Comparison of ENCODE assay signal across 18 cellular contexts in genomic region chr11:126702165-126702738, GRCh38.
A peak's percentile ranks its signal among the peaks of the same experiment; 100 is the strongest.
DNase-seq lines count a peak whose midpoint lies in the region; ATAC-seq and TF ChIP-seq lines count a peak whose summit lies in the region.
"Had no signal": no experiment of that assay in that cellular context is flagged by ENCODE, and none has a peak within 500 bp of the region (broad histone marks: within the 10 kb centered on the region; RNA-seq: fewer than 3 reads in every experiment).

No MANE protein-coding gene starts in this region.

- in situ Hi-C loops in gastrocnemius medialis (cut with MboI; ENCODE audit: low sequenced_read_pairs in 4 of 4), result no loop called here

- no peak for TF ChIP-seq POLR2A in gastrocnemius medialis (IDR thresholded peaks at IDR 0.05)

- no peaks in the 10 kb centered on the region for H4K20me1 ChIP-seq in KMS-11 (ENCODE audit: insufficient read depth)
- H4K20me1 ChIP-seq: BLaER1 had no signal

- H3K27me3 ChIP-seq in KMS-11 (ENCODE audit: insufficient read depth, low read depth), result no peaks in the 10 kb centered on the region
- no peaks in the 10 kb centered on the region for H3K27me3 ChIP-seq in layer of hippocampus (ENCODE audit: control insufficient read depth, insufficient read depth, low read length)
- H3K27me3 ChIP-seq in WERI-Rb-1 (ENCODE audit: insufficient read depth, low read depth, severe bottlenecking), result no peaks in the 10 kb centered on the region
- no peaks in the 10 kb centered on the region for H3K27me3 ChIP-seq in gastrocnemius medialis
- H3K27me3 ChIP-seq: BLaER1, SJCRH30 had no signal

- peaks cover 71% of the 10 kb centered on the region for H3K4me1 ChIP-seq in KMS-11 (ENCODE audit: low read depth, poor library complexity, severe bottlenecking)
- H3K4me1 ChIP-seq in gastrocnemius medialis, result no peaks in the 10 kb centered on the region
- H3K4me1 ChIP-seq: SJCRH30 had no signal

- no peaks in the 10 kb centered on the region for H3K79me2 ChIP-seq in KMS-11 (ENCODE audit: insufficient read depth, low read depth)

- DNase-seq in astrocyte of the hippocampus (ENCODE audit: low read depth, low spot score) (peak; percentile 31), retina (peak; percentile 51), WERI-Rb-1 (no peak), gastrocnemius medialis (no peak), HuH-7 (ENCODE audit: low spot score) (no peak)
- no peak for DNase-seq in NK-92 treated with Interleukin-12 subunit alpha and Interleukin-12 subunit beta, amount 100 ng/mL, for 24 hours (lab: John Stamatoyannopoulos, UW)
- DNase-seq: CD4-positive, alpha-beta memory T cell; GOT3; NCI-H146; NCI-H2029 treated with DMSO at 0.1 percent for 48 hours; NCI-H2171 treated with DMSO at 0.1 percent for 48 hours; NCI-H510A; NCI-H774; PC-3; SJCRH30 had no signal

- no peak overlapping the region for H3K4me3 ChIP-seq in KMS-11 (IDR thresholded peaks at IDR 0.05; ENCODE audit: insufficient read depth, low read depth, low read length)
- no peak overlapping the region for H3K4me3 ChIP-seq in WERI-Rb-1 (ENCODE audit: low read depth, low read length)
- H3K4me3 ChIP-seq in gastrocnemius medialis, result no peak overlapping the region
- H3K4me3 ChIP-seq: BLaER1, SJCRH30 had no signal

- peak overlapping the region; percentile 39 for H2AFZ ChIP-seq in KMS-11 (ENCODE audit: low read depth)

- intact Hi-C loops in gastrocnemius medialis (cut with DNase I; ENCODE audit: low total_unique reads), result no loop called here

- peak overlapping the region; percentile 64; the same call in 1 of the 2 replicates for H3K9ac ChIP-seq in KMS-11
- H3K9ac ChIP-seq: BLaER1 had no signal

- H3K9me3 ChIP-seq in WERI-Rb-1 (ENCODE audit: severe bottlenecking) (no peaks in the 10 kb centered on the region), gastrocnemius medialis (no peaks in the 10 kb centered on the region)
- H3K9me3 ChIP-seq: BLaER1, SJCRH30 had no signal

- TF ChIP-seq CTCF in KMS-11 (conservative IDR thresholded peaks at IDR 0.05; ENCODE audit: low read depth, low read length) (no peak), WERI-Rb-1 (IDR thresholded peaks at IDR 0.05; ENCODE audit: low read depth, low read length) (no peak), gastrocnemius medialis (IDR thresholded peaks at IDR 0.05 in 4 of 5, conservative IDR thresholded peaks at IDR 0.05 in 1 of 5) (no peak)

- ATAC-seq in gastrocnemius medialis, result no peak
- ATAC-seq: PC-3 had no signal

- H3K36me3 ChIP-seq in KMS-11 (ENCODE audit: insufficient read depth), result no peaks in the 10 kb centered on the region
- H3K36me3 ChIP-seq in WERI-Rb-1, result no peaks in the 10 kb centered on the region
- no peaks in the 10 kb centered on the region for H3K36me3 ChIP-seq in gastrocnemius medialis
- H3K36me3 ChIP-seq: BLaER1, SJCRH30 had no signal

- H3K4me2 ChIP-seq in KMS-11, result peak overlapping the region; percentile 99
- H3K4me2 ChIP-seq: BLaER1 had no signal

- peak overlapping the region; percentile 99 for H3K27ac ChIP-seq in KMS-11
- peak overlapping the region; percentile 3 for H3K27ac ChIP-seq in layer of hippocampus (ENCODE audit: low read depth, low read length)
- no peak overlapping the region for H3K27ac ChIP-seq in WERI-Rb-1
- H3K27ac ChIP-seq in gastrocnemius medialis, result no peak overlapping the region
- H3K27ac ChIP-seq: BLaER1, SJCRH30 had no signal

Comparison
In these comparisons a context has a peak if more than half of its experiments do, and no peak if none do; other contexts are left out.
1. H3K27ac ChIP-seq: peak in KMS-11 (single experiment) and layer of hippocampus (single experiment); none in WERI-Rb-1 (single experiment) and gastrocnemius medialis (0 of 4).
2. DNase-seq: peak in astrocyte of the hippocampus (single experiment) and retina (single experiment); none in NK-92 treated with Interleukin-12 subunit alpha and Interleukin-12 subunit beta, amount 100 ng/mL, for 24 hours (single experiment), WERI-Rb-1 (single experiment), gastrocnemius medialis (0 of 2) and HuH-7 (single experiment).